In the genomic region with DNA sequence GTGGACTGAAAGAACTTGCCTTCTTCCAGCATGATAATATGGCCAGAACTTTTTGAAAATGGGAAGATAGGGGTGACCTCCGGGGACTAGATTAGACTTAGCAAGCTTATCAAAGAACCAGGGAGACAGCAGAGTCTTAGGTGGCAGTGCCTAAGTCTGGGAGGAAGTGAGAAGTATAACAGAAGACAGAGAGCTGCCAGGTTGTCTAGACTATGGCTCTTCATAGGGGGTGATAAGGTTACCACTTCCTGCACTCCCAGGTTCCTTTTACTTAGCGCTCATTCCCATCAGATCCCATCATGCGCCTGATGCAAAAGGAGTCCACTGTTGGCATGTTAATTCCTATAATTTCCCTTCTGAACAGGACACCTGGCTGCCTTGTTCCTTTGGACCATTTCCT, we compare ENCODE assay signal across 25 cellular contexts.
DNase-seq lines count a peak whose midpoint lies in the region; ATAC-seq, FAIRE-seq and TF ChIP-seq lines count a peak whose summit lies in the region.
"Had no signal": no experiment of that assay in that cellular context is flagged by ENCODE, and none has a peak within 500 bp of the region (broad histone marks: within the 10 kb centered on the region; RNA-seq: fewer than 3 reads in every experiment).

No MANE protein-coding gene starts in this region.

- CTCF ChIA-PET in activated B cell treated with CpG ODN at 0.5 μM for 24 hours (lab: Charles Lee), result no interaction called here

- H3K9me3 Mint-ChIP-seq in activated B cell treated with CpG ODN at 0.5 μM for 24 hours, result no peaks in the 10 kb centered on the region
- H3K9me3 Mint-ChIP-seq: H9; HFFc6; T-helper 1 cell treated with Interleukin-12 subunit alpha and Interleukin-12 subunit beta and Interleukin-4 antibody, amounts not matched to agents 30 μg/mL and 1 μg/mL, for 36 hours had no signal

- ATAC-seq in activated B cell treated with CpG ODN at 0.5 μM for 24 hours (ENCODE audit: low read depth), result peak; percentile 30
- no peak for ATAC-seq in HG03196 (IDR thresholded peaks at IDR 0.05; ENCODE audit: unreplicated experiment)
- no peak for ATAC-seq in HG03159 (IDR thresholded peaks at IDR 0.05; ENCODE audit: unreplicated experiment)
- ATAC-seq: A549, PC-3 had no signal

- no peak overlapping the region for H3K27ac Mint-ChIP-seq in activated B cell treated with CpG ODN at 0.5 μM for 24 hours
- H3K27ac Mint-ChIP-seq: B cell; H9; HFFc6; T-helper 1 cell treated with Interleukin-12 subunit alpha and Interleukin-12 subunit beta and Interleukin-4 antibody, amounts not matched to agents 30 μg/mL and 1 μg/mL, for 36 hours had no signal

- no peak overlapping the region for H3K27ac ChIP-seq in OCI-LY3 (ENCODE audit: low read length)
- H3K27ac ChIP-seq: A549, GM23248, KMS-11 had no signal

- no peak overlapping the region for H3K4me3 Mint-ChIP-seq in activated B cell treated with CpG ODN at 0.5 μM for 24 hours
- H3K4me3 Mint-ChIP-seq: B cell; H9; HFFc6; T-helper 1 cell treated with Interleukin-12 subunit alpha and Interleukin-12 subunit beta and Interleukin-4 antibody, amounts not matched to agents 30 μg/mL and 1 μg/mL, for 36 hours had no signal

- peaks cover 34% of the 10 kb centered on the region for H3K4me1 Mint-ChIP-seq in activated B cell treated with CpG ODN at 0.5 μM for 24 hours
- H3K4me1 Mint-ChIP-seq: H9 had no signal

- no peak for DNase-seq in GM18507 (ENCODE audit: extremely low spot score, insufficient read length, low read depth)
- no peak for DNase-seq in activated B cell treated with CpG ODN at 0.5 μM for 24 hours
- DNase-seq in islet precursor cell, result peak; percentile 59
- no peak for DNase-seq in RPMI8226
- DNase-seq: DMS53, EL, GF-D8, GM23248, H9, HFFc6, NCI-H1417, NCI-H1694 treated with DMSO at 0.1 percent for 48 hours, NCI-H2081 treated with DMSO at 0.1 percent for 48 hours, NCI-H446, NCI-H526, PC-3, SHP77 had no signal

- peaks cover 20% of the 10 kb centered on the region for H3K27me3 ChIP-seq in OCI-LY3 (ENCODE audit: low read depth, low read length)

- H3K27me3 Mint-ChIP-seq in activated B cell treated with CpG ODN at 0.5 μM for 24 hours, result no peaks in the 10 kb centered on the region
- H3K27me3 Mint-ChIP-seq: B cell had no signal

- H3K4me2 ChIP-seq in OCI-LY3 (ENCODE audit: low read length), result peak overlapping the region; percentile 8; the same call in 1 of the 2 replicates
- H3K4me2 ChIP-seq: A549, KMS-11 had no signal

- POLR2A ChIA-PET in activated B cell treated with CpG ODN at 0.5 μM for 24 hours (lab: Charles Lee), result interaction anchor here (2.5 kb wide), 1 partner anchor 10 kb away, joined by 15 read pairs; no protein-coding TSS in a partner anchor

- H3K9me3 ChIP-seq in OCI-LY3 (ENCODE audit: insufficient read depth, low read length), result no peaks in the 10 kb centered on the region
- H3K9me3 ChIP-seq: A549 had no signal

- H4K20me1 ChIP-seq in OCI-LY3 (ENCODE audit: insufficient read depth, low read length), result no peaks in the 10 kb centered on the region

- no peak overlapping the region for H3K9ac ChIP-seq in OCI-LY3 (ENCODE audit: low read length)
- H3K9ac ChIP-seq: GM23248, KMS-11 had no signal

- peaks cover 20% of the 10 kb centered on the region for H3K4me1 ChIP-seq in OCI-LY3 (ENCODE audit: low read length)
- H3K4me1 ChIP-seq: A549 had no signal

- peak; percentile 65 for FAIRE-seq in GM18507 (lab: Jason Lieb, UNC)
- FAIRE-seq: A549, D721Med had no signal

- TF ChIP-seq CTCF in OCI-LY3 (IDR thresholded peaks at IDR 0.05; ENCODE audit: low read depth, low read length) (no peak), activated B cell treated with CpG ODN at 0.5 μM for 24 hours (IDR thresholded peaks at IDR 0.05) (no peak)

- H3K4me3 ChIP-seq in OCI-LY3 (ENCODE audit: low read length), result no peak overlapping the region
- H3K4me3 ChIP-seq: A549, GM23248 had no signal

- no peaks in the 10 kb centered on the region for H3K36me3 ChIP-seq in OCI-LY3 (replicated peaks; ENCODE audit: low read depth, low read length)

- intact Hi-C loops in activated B cell treated with CpG ODN at 0.5 μM for 24 hours (cut with micrococcal nuclease), result no loop called here

- no peaks in the 10 kb centered on the region for H3K79me2 ChIP-seq in OCI-LY3 (ENCODE audit: low read length)

- peaks cover 24% of the 10 kb centered on the region for H3K36me3 Mint-ChIP-seq in activated B cell treated with CpG ODN at 0.5 μM for 24 hours (ENCODE audit: low read depth)

- H2AFZ ChIP-seq in OCI-LY3 (ENCODE audit: low read depth, low read length), result no peak overlapping the region
- H2AFZ ChIP-seq: GM23248 had no signal
